ENCODE assay signal across 8 cellular contexts in genomic region chr6:163414367-163415175, GRCh38. TPM values are rescaled to one million over a fixed set of nuclear protein-coding genes. Genes with fewer than 3 reads are reported as not detected.
DNase-seq lines count a peak whose midpoint lies in the region; ATAC-seq and TF ChIP-seq lines count a peak whose summit lies in the region.

TSS of gene QKI (plus strand) at chr6:163414718. CDS start at chr6:163415194, 476 bp downstream.

- H3K27ac ChIP-seq in CD4-positive, CD25-positive, alpha-beta regulatory T cell (ENCODE audit: insufficient read depth, low read length, poor library complexity, severe bottlenecking), result peak within 1 kb of the TSS; percentile 94
- peak within 1 kb of the TSS; percentile 100 for H3K27ac ChIP-seq in suprapubic skin

- TF ChIP-seq EP300 in suprapubic skin (IDR thresholded peaks at IDR 0.05), result no peak

- H3K4me3 Mint-ChIP-seq in CD4-positive, CD25-positive, alpha-beta regulatory T cell, result peak within 1 kb of the TSS; percentile 87 to 90 (median 90)

- H3K4me3 ChIP-seq in CD4-positive, CD25-positive, alpha-beta regulatory T cell (ENCODE audit: low read depth, low read length), result peak within 1 kb of the TSS; percentile 82
- H3K4me3 ChIP-seq in suprapubic skin, result peak within 1 kb of the TSS; percentile 97

- H3K27me3 ChIP-seq in CD4-positive, CD25-positive, alpha-beta regulatory T cell (ENCODE audit: control insufficient read depth, insufficient read depth, low read length), result no peaks in the 10 kb centered on the region
- H3K27me3 ChIP-seq in suprapubic skin, result no peaks in the 10 kb centered on the region

- H3K36me3 Mint-ChIP-seq in CD4-positive, CD25-positive, alpha-beta regulatory T cell, result no peaks in the 10 kb centered on the region

- no peaks in the 10 kb centered on the region for H3K36me3 ChIP-seq in CD4-positive, CD25-positive, alpha-beta regulatory T cell (ENCODE audit: control insufficient read depth, insufficient read depth, low read length)
- H3K36me3 ChIP-seq in suprapubic skin, result no peaks in the 10 kb centered on the region

- H3K27me3 Mint-ChIP-seq in CD4-positive, CD25-positive, alpha-beta regulatory T cell, result peaks cover 18% of the 10 kb centered on the region

- no peaks in the 10 kb centered on the region for H3K9me3 ChIP-seq in CD4-positive, CD25-positive, alpha-beta regulatory T cell (ENCODE audit: control insufficient read depth in 2 of 2, low read length in 2 of 2)
- no peaks in the 10 kb centered on the region for H3K9me3 ChIP-seq in suprapubic skin

- in situ Hi-C loops in SK-MEL-5 (cut with HindIII; ENCODE audit: low pct_unique_long_range_greater_than_20kb, low sequenced_read_pairs), result no loop called here

- DNase-seq in CD4-positive, CD25-positive, alpha-beta regulatory T cell, result peak; percentile 77 to 83 (median 81)
- DNase-seq in SK-MEL-5 (ENCODE audit: low read depth, low spot score), result peak; percentile 67
- peak; percentile 80 for DNase-seq in activated naive CD4-positive, alpha-beta T cell treated with Interleukin-2 at 50 U/mL for 16 hours
- DNase-seq in globus pallidus (ENCODE audit: low spot score), result peak; percentile 94
- no peak for DNase-seq in omental fat pad (ENCODE audit: low spot score)
- peak; percentile 84 to 87 for DNase-seq in suprapubic skin (ENCODE audit: low spot score in 2 of 2)

- TF ChIP-seq CTCF in omental fat pad (IDR thresholded peaks at IDR 0.05) (no peak), suprapubic skin (IDR thresholded peaks at IDR 0.05) (no peak)

- peaks cover 30 to 48% (median 37%) of the 10 kb centered on the region in 4 donors for H3K4me1 Mint-ChIP-seq in CD4-positive, CD25-positive, alpha-beta regulatory T cell

- H3K9me3 Mint-ChIP-seq in CD4-positive, CD25-positive, alpha-beta regulatory T cell, result no peaks in the 10 kb centered on the region

- peak within 1 kb of the TSS; percentile 71 to 94 (median 94) for H3K27ac Mint-ChIP-seq in CD4-positive, CD25-positive, alpha-beta regulatory T cell

- WGBS in suprapubic skin, result 0% methylated on average over 46 of the region's 141 CpGs

- peak; percentile 47 to 55 for ATAC-seq in CD4-positive, CD25-positive, alpha-beta regulatory T cell (ENCODE audit: low read depth in 2 of 2)
- ATAC-seq in GM19397 (IDR thresholded peaks at IDR 0.05; ENCODE audit: unreplicated experiment), result peak; percentile 44
- peak; percentile 25 for ATAC-seq in HG03565 (IDR thresholded peaks at IDR 0.05; ENCODE audit: unreplicated experiment)
- peak; percentile 63 for ATAC-seq in omental fat pad (ENCODE audit: low FRiP score)

- peaks cover 30% of the 10 kb centered on the region for H3K4me1 ChIP-seq in CD4-positive, CD25-positive, alpha-beta regulatory T cell (ENCODE audit: control insufficient read depth, insufficient read depth, low read length, poor library complexity, severe bottlenecking)
- H3K4me1 ChIP-seq in suprapubic skin, result peaks cover 29% of the 10 kb centered on the region

- TF ChIP-seq POLR2A in suprapubic skin (IDR thresholded peaks at IDR 0.05), result peak in 1 of 2 donors; percentile 88

RNA-seq across cellular contexts. Expression of gene QKI, which starts in this region (rescaled TPM):
- 89.7 TPM for total RNA-seq in CD4-positive, CD25-positive, alpha-beta regulatory T cell
- polyA plus RNA-seq in CD4-positive, CD25-positive, alpha-beta regulatory T cell, result 10 to 100 TPM; 10.0 to 22.2 (median 13.7) TPM
- total RNA-seq in SK-MEL-5 (2014; rRNA removed; shearing (Covaris generic)), result 61.1 and 62.9 TPM in 2 replicates
- polyA plus RNA-seq in SK-MEL-5 (2015; cell fraction: cytosol; rRNA removed), result 55.8 and 82.3 TPM in 2 replicates
- polyA plus RNA-seq in SK-MEL-5 (2015; cell fraction: nucleus; rRNA removed), result 33.4 and 35.4 TPM in 2 replicates
- total RNA-seq in omental fat pad (100 to 1,000 TPM; 229 to 300 (median 263) TPM), suprapubic skin (100 to 1,000 TPM; 149 to 187 (median 165) TPM)
